In the genomic region with DNA sequence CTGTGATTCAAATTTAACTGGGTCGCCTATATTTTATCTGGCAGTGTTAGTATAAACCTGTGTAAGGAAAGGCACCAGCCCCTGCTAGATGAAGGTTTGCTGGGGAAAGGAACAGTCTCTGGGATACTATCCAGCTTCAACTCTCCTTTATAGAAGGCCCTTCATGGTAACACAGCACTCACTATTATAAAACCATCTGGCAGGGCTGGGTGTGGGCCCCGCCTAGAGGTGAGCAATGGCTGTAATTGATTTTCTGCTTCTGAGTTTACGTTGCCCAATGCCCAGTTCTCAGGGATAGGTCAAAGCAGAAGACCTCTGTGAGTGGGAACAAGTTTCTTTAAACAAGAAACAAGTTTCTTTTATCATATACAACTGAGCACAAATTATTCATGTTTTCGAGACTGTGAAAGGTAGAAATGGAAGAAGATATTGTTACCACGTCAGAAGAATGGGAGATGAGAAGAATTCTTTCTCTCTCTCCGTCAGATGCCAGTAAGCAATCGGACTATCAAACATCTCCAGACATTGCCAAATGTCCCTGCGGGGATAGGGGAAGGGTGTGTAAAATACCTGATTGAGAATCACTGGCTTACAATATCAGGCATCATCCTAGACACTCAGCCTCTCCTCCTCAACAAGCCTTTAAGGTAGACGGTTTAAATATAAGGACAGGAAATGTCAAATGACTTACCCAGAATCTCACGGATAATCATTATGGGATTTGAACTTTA, we compare ENCODE assay signal across 27 cellular contexts.
DNase-seq lines count a peak whose midpoint lies in the region; ATAC-seq, FAIRE-seq and TF ChIP-seq lines count a peak whose summit lies in the region.
"Had no signal": no experiment of that assay in that cellular context is flagged by ENCODE, and none has a peak within 500 bp of the region (broad histone marks: within the 10 kb centered on the region; RNA-seq: fewer than 3 reads in every experiment).

No MANE protein-coding gene starts in this region.

- CTCF ChIA-PET in RWPE1 (lab: Yijun Ruan, JAX): no interaction called here

- no peak for TF ChIP-seq CTCF in RWPE1 (conservative IDR thresholded peaks at IDR 0.05; ENCODE audit: low read depth)
- TF ChIP-seq CTCF in foreskin keratinocyte (conservative IDR thresholded peaks at IDR 0.05): peak; percentile 31

- H3K9me3 ChIP-seq in small intestine (ENCODE audit: control insufficient read depth, low read depth): no peaks in the 10 kb centered on the region
- H3K9me3 ChIP-seq: lower lobe of right lung, prostate gland, testis had no signal

- H3K36me3 ChIP-seq in small intestine (ENCODE audit: control insufficient read depth in 2 of 2, insufficient read depth in 2 of 2, low read length in 2 of 2): no peaks in the 10 kb centered on the region
- H3K36me3 ChIP-seq: cardiac muscle cell, lower lobe of right lung, neural progenitor cell, prostate gland had no signal

- no peaks in the 10 kb centered on the region for H3K27me3 ChIP-seq in foreskin keratinocyte
- H3K27me3 ChIP-seq in small intestine (ENCODE audit: control insufficient read depth in 2 of 2, insufficient read depth in 2 of 2, low read length in 2 of 2): no peaks in the 10 kb centered on the region
- H3K27me3 ChIP-seq: cardiac muscle cell, neural progenitor cell, testis had no signal

- WGBS in small intestine, 3 donors: 59 to 66% (median 59%) methylated on average over 10 of the region's 10 CpGs

- DNase-seq in NCI-H748 (lab: John Stamatoyannopoulos, UW; ENCODE audit: unreplicated experiment) (peak; percentile 34), NCI-H748 treated with DMSO at 0.1 percent for 48 hours (lab: John Stamatoyannopoulos, UW) (no peak), RWPE1 (ENCODE audit: low spot score) (peak; percentile 42), foreskin keratinocyte (no peak), small intestine (peak; percentile 7), urothelium cell line (ENCODE audit: low spot score) (no peak)
- no peak for DNase-seq in activated naive CD4-positive, alpha-beta T cell (lab: John Stamatoyannopoulos, UW)
- DNase-seq: 8988T; activated CD8-positive, alpha-beta T cell treated with anti-CD3 and anti-CD28 coated beads for 36 hours; activated gamma-delta T cell treated with Interleukin-2 at 50 U/mL for 16 hours; AML-193; COR-L47; dermis blood vessel endothelial cell; hypothalamus; lower lobe of right lung; NCI-H1092; NCI-H2029 treated with DMSO at 0.1 percent for 48 hours; NCI-H446; stimulated activated CD4-positive, alpha-beta T cell treated with anti-CD3 and anti-CD28 coated beads, Interleukin-1b, Interleukin-23, amount 100 ng/mL, for 48 hours; testis had no signal

- POLR2A ChIA-PET in RWPE1 (lab: Yijun Ruan, JAX; ENCODE audit: low non-redundant PET): no interaction called here

- FAIRE-seq in small intestine (lab: Jason Lieb, UNC) (no peak), urothelium cell line (lab: Jason Lieb, UNC) (no peak)
- FAIRE-seq: GM12891 had no signal

- H3K4me1 ChIP-seq in foreskin keratinocyte (no peaks in the 10 kb centered on the region), small intestine (ENCODE audit: control insufficient read depth in 2 of 2, insufficient read depth in 1 of 2, low read depth in 1 of 2, low read length in 1 of 2) (no peaks in the 10 kb centered on the region)
- H3K4me1 ChIP-seq: lower lobe of right lung, neural progenitor cell, prostate gland, testis had no signal

- H3K4me3 ChIP-seq in small intestine (ENCODE audit: low read depth in 1 of 2, low read length in 2 of 2): no peak overlapping the region
- H3K4me3 ChIP-seq: cardiac muscle cell, lower lobe of right lung, neural progenitor cell, prostate gland, testis had no signal

- H3K27ac ChIP-seq in RWPE1: no peak overlapping the region
- H3K27ac ChIP-seq in foreskin keratinocyte: no peak overlapping the region
- H3K27ac ChIP-seq in small intestine (ENCODE audit: low read depth in 1 of 2, low read length in 1 of 2): no peak overlapping the region
- H3K27ac ChIP-seq: cardiac muscle cell, lower lobe of right lung, neural progenitor cell, prostate gland, testis had no signal

- ATAC-seq in foreskin keratinocyte (peak; percentile 46), GM19035 (IDR thresholded peaks at IDR 0.05; ENCODE audit: unreplicated experiment) (no peak)
- ATAC-seq: activated CD4-positive, CD25-positive, alpha-beta regulatory T cell treated with anti-CD3 and anti-CD28 coated beads, Interleukin-2, amount 50 U/mL, for 24 hours; activated CD8-positive, alpha-beta T cell treated with anti-CD3 and anti-CD28 coated beads for 36 hours; lower lobe of right lung; stimulated activated effector memory CD8-positive, alpha-beta T cell treated with anti-CD3 and anti-CD28 coated beads, Interleukin-12 subunit alpha, Interleukin-12 subunit beta, amount 100 ng/mL, for 72 hours had no signal

Comparison
In these comparisons a context has a peak if more than half of its experiments do, and no peak if none do; other contexts are left out.
1. DNase-seq: peak in NCI-H748 (single experiment), RWPE1 (single experiment) and small intestine (single experiment); none in NCI-H748 treated with DMSO at 0.1 percent for 48 hours (single experiment), foreskin keratinocyte (0 of 2), activated naive CD4-positive, alpha-beta T cell (0 of 4) and urothelium cell line (single experiment).